ENCODE assay signal across 8 cellular contexts in genomic region chr12:127041985-127042625, GRCh38.
A peak's percentile ranks its signal among the peaks of the same experiment; 100 is the strongest.
DNase-seq lines count a peak whose midpoint lies in the region; ATAC-seq and TF ChIP-seq lines count a peak whose summit lies in the region.
"Had no signal": no experiment of that assay in that cellular context is flagged by ENCODE, and none has a peak within 500 bp of the region (broad histone marks: within the 10 kb centered on the region; RNA-seq: fewer than 3 reads in every experiment).

No MANE protein-coding gene starts in this region.

- ATAC-seq in GM19023 (IDR thresholded peaks at IDR 0.05; ENCODE audit: unreplicated experiment) (peak; percentile 93), GM21825 (IDR thresholded peaks at IDR 0.05; ENCODE audit: unreplicated experiment) (peak; percentile 94), HG03439 (IDR thresholded peaks at IDR 0.05; ENCODE audit: unreplicated experiment) (peak; percentile 81), foreskin keratinocyte (no peak)

- H3K27me3 ChIP-seq in foreskin keratinocyte: no peaks in the 10 kb centered on the region

- TF ChIP-seq CTCF in foreskin keratinocyte (conservative IDR thresholded peaks at IDR 0.05): no peak

- H3K4me1 ChIP-seq in foreskin keratinocyte: no peaks in the 10 kb centered on the region

- no peak overlapping the region for H3K27ac ChIP-seq in foreskin keratinocyte

- DNase-seq in foreskin keratinocyte (peak; percentile 37 to 60), islet precursor cell (no peak), ecto neural progenitor cell (ENCODE audit: low spot score) (no peak)
- DNase-seq in stimulated activated CD4-positive, alpha-beta T cell treated with anti-CD3 and anti-CD28 coated beads, Interleukin-15, amount 100 ng/mL, for 24 hours: no peak
- DNase-seq: activated effector memory CD4-positive, alpha-beta T cell treated with anti-CD3 and anti-CD28 coated beads, Interleukin-2, amount 50 U/mL, for 16 hours had no signal

Comparison
In these comparisons a context has a peak if more than half of its experiments do, and no peak if none do; other contexts are left out.
1. DNase-seq: peak in foreskin keratinocyte (2 of 2); none in stimulated activated CD4-positive, alpha-beta T cell treated with anti-CD3 and anti-CD28 coated beads, Interleukin-15, amount 100 ng/mL, for 24 hours (single experiment), islet precursor cell (single experiment) and ecto neural progenitor cell (single experiment).